20 cellular contexts compared by ENCODE assay signal in the genomic region with DNA sequence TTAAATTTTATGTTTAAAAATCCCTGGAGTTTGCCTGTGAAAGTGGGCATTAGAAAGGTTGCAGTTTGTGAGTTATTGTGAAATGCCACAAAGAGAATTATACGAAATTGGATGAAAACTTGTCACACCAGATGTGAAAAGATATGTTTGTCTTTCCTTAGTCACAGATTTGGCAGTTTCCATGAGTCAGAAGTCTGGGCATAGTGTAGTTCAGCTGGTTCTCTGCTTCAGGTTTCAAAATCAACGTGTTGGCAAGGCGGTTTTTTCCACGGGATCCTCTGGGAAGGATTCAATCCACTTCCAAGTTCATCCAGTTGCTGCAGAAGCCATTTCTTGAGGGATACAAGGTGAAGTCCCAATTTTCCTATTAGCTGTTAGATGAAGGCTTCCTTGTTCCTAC.
DNase-seq lines count a peak whose midpoint lies in the region; ATAC-seq, FAIRE-seq and TF ChIP-seq lines count a peak whose summit lies in the region.
"Had no signal": no experiment of that assay in that cellular context is flagged by ENCODE, and none has a peak within 500 bp of the region (broad histone marks: within the 10 kb centered on the region; RNA-seq: fewer than 3 reads in every experiment).

No MANE protein-coding gene starts in this region.

- no peaks in the 10 kb centered on the region for H3K27me3 ChIP-seq in Panc1 (ENCODE audit: control insufficient read depth, insufficient read depth, low read length)
- H3K27me3 ChIP-seq in pancreas: no peaks in the 10 kb centered on the region
- H3K27me3 ChIP-seq: suprapubic skin had no signal

- no peaks in the 10 kb centered on the region for H3K9me3 Mint-ChIP-seq in immature natural killer cell
- H3K9me3 Mint-ChIP-seq: natural killer cell had no signal

- ATAC-seq in Panc1 (no peak), HG03159 (IDR thresholded peaks at IDR 0.05; ENCODE audit: unreplicated experiment) (no peak), pancreas (no peak)
- ATAC-seq: natural killer cell had no signal

- intact Hi-C loops in Panc1 (cut with micrococcal nuclease; ENCODE audit: unreplicated experiment): no loop called here
- intact Hi-C loops in pancreas (cut with DNase I): no loop called here

- H3K9me3 ChIP-seq in Panc1 (ENCODE audit: control insufficient read depth, insufficient read depth, low read depth, low read length) (no peaks in the 10 kb centered on the region), pancreas (no peaks in the 10 kb centered on the region)
- H3K9me3 ChIP-seq: suprapubic skin had no signal

- H3K36me3 ChIP-seq in Panc1 (ENCODE audit: control insufficient read depth, insufficient read depth, low read length) (no peaks in the 10 kb centered on the region), pancreas (no peaks in the 10 kb centered on the region)
- H3K36me3 ChIP-seq: suprapubic skin had no signal

- H3K4me3 ChIP-seq in Panc1 (ENCODE audit: low read depth in 2 of 2, low read length in 2 of 2) (no peak overlapping the region), epithelial cell of esophagus (ENCODE audit: low read length) (no peak overlapping the region), pancreas (no peak overlapping the region)
- H3K4me3 ChIP-seq: skin epidermis, suprapubic skin had no signal

- H3K4me1 ChIP-seq in Panc1 (ENCODE audit: control insufficient read depth, insufficient read depth, low read length) (no peaks in the 10 kb centered on the region), pancreas (no peaks in the 10 kb centered on the region)
- H3K4me1 ChIP-seq: suprapubic skin had no signal

- no TSS peak for BruUV-seq in Panc1 (replicated peaks; lab: Mats Ljungman, UMichigan)

- WGBS in pancreas, 2 donors: 70% methylated on average over 4 of the region's 4 CpGs

- CTCF ChIA-PET in Panc1 (lab: Charles Lee): no interaction called here

- no peak for TF ChIP-seq POLR2A in GM12892 (IDR thresholded peaks at IDR 0.05; ENCODE audit: low read depth, low read length)

- FAIRE-seq in GM12892 (lab: Jason Lieb, UNC) (no peak), pancreas (lab: Jason Lieb, UNC) (no peak)
- FAIRE-seq: colon, HTR-8/SVneo had no signal

- TF ChIP-seq CTCF in Panc1 (IDR thresholded peaks at IDR 0.05) (no peak), epithelial cell of esophagus (IDR thresholded peaks at IDR 0.05; ENCODE audit: insufficient read depth, low read depth, low read length, missing control alignments) (no peak), pancreas (IDR thresholded peaks at IDR 0.05) (no peak)

- H3K27ac Mint-ChIP-seq in immature natural killer cell: no peak overlapping the region
- H3K27ac Mint-ChIP-seq: CD8-positive, alpha-beta memory T cell; natural killer cell; T-helper 2 cell treated with Interferon-gamma antibody and Interleukin-4, amounts not matched to agents 5 μg/mL and 100 μg/mL, for 36 hours had no signal

- peaks cover 0 to 2% of the 10 kb centered on the region in 2 donors for H3K4me1 Mint-ChIP-seq in immature natural killer cell
- H3K4me1 Mint-ChIP-seq: CD8-positive, alpha-beta memory T cell had no signal

- no peak overlapping the region for H3K4me3 Mint-ChIP-seq in immature natural killer cell
- H3K4me3 Mint-ChIP-seq: CD8-positive, alpha-beta memory T cell; natural killer cell; T-helper 2 cell treated with Interferon-gamma antibody and Interleukin-4, amounts not matched to agents 5 μg/mL and 100 μg/mL, for 36 hours had no signal

- in situ Hi-C loops in Panc1 (cut with HindIII; ENCODE audit: low pct_unique_long_range_greater_than_20kb, low sequenced_read_pairs): no loop called here

- peak; percentile 52 for DNase-seq in EL
- peak; percentile 43 for DNase-seq in Panc1 (ENCODE audit: low read depth, low spot score)
- peak; percentile 90 for DNase-seq in epithelial cell of esophagus (ENCODE audit: low read depth)
- peak; percentile 19 for DNase-seq in renal cortical epithelial cell (ENCODE audit: low read depth)
- no peak for DNase-seq in immature natural killer cell
- no peak for DNase-seq in GM12892 (ENCODE audit: insufficient read length)
- DNase-seq in pancreas: no peak
- DNase-seq: activated naive CD4-positive, alpha-beta T cell; CD8-positive, alpha-beta memory T cell; glutamatergic neuron; natural killer cell; NCI-H1092 treated with DMSO at 0.1 percent for 48 hours; NCI-H510A; RPMI8226 had no signal

- no peaks in the 10 kb centered on the region for H3K27me3 Mint-ChIP-seq in immature natural killer cell (ENCODE audit: low read depth in 3 of 3)
- H3K27me3 Mint-ChIP-seq: CD8-positive, alpha-beta memory T cell had no signal

- POLR2A ChIA-PET in Panc1 (lab: Charles Lee): no interaction called here

- no peaks in the 10 kb centered on the region for H3K36me3 Mint-ChIP-seq in immature natural killer cell
- H3K36me3 Mint-ChIP-seq: natural killer cell had no signal

- no peak overlapping the region for H3K27ac ChIP-seq in Panc1 (ENCODE audit: low read length)
- H3K27ac ChIP-seq in pancreas: no peak overlapping the region
- H3K27ac ChIP-seq: skin epidermis, suprapubic skin had no signal

Comparison
In these comparisons a context has a peak if more than half of its experiments do, and no peak if none do; other contexts are left out.
1. DNase-seq: peak in EL (single experiment), Panc1 (single experiment), epithelial cell of esophagus (single experiment) and renal cortical epithelial cell (single experiment); none in immature natural killer cell (0 of 3), GM12892 (single experiment) and pancreas (0 of 6).